In the genomic region with DNA sequence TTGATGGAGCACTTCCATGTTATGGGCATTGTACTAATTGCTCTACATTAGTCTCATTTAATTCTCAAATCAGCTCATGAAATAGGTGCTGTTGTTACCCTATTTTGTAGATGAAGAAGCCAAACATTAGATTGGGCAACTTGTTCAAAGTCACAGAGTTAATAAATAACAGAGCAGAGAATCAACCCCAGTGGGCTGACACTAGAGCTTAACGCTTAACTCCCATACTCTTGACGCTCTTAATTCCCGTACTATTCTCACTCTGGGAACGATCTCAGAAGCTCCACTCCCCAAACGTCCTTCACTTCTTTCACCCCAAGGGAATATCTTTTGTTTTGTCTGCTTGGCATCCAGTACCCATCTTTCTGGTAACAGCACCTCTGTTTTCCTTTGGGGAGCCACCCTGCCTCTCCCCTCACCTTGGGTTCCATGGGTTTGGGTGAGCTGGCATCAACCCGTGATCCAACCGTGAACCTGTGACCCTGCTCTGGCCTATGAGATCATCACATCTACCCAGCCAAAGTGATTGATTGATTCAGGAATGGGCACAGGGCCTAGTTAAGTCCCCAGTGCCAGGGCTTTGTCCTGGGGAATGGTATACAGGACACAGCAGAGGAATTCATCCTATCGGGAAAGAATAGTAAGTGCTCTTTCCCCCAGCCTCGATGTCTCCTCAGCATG, we compare ENCODE assay signal across 1 cellular context.
TF ChIP-seq lines count a peak whose summit lies in the region.

No MANE protein-coding gene starts in this region.

TF ChIP-seq in GM23338, 12 proteins besides CTCF, POLR2A, EP300 and RAD21:
- TF ChIP-seq, protein P1, sequence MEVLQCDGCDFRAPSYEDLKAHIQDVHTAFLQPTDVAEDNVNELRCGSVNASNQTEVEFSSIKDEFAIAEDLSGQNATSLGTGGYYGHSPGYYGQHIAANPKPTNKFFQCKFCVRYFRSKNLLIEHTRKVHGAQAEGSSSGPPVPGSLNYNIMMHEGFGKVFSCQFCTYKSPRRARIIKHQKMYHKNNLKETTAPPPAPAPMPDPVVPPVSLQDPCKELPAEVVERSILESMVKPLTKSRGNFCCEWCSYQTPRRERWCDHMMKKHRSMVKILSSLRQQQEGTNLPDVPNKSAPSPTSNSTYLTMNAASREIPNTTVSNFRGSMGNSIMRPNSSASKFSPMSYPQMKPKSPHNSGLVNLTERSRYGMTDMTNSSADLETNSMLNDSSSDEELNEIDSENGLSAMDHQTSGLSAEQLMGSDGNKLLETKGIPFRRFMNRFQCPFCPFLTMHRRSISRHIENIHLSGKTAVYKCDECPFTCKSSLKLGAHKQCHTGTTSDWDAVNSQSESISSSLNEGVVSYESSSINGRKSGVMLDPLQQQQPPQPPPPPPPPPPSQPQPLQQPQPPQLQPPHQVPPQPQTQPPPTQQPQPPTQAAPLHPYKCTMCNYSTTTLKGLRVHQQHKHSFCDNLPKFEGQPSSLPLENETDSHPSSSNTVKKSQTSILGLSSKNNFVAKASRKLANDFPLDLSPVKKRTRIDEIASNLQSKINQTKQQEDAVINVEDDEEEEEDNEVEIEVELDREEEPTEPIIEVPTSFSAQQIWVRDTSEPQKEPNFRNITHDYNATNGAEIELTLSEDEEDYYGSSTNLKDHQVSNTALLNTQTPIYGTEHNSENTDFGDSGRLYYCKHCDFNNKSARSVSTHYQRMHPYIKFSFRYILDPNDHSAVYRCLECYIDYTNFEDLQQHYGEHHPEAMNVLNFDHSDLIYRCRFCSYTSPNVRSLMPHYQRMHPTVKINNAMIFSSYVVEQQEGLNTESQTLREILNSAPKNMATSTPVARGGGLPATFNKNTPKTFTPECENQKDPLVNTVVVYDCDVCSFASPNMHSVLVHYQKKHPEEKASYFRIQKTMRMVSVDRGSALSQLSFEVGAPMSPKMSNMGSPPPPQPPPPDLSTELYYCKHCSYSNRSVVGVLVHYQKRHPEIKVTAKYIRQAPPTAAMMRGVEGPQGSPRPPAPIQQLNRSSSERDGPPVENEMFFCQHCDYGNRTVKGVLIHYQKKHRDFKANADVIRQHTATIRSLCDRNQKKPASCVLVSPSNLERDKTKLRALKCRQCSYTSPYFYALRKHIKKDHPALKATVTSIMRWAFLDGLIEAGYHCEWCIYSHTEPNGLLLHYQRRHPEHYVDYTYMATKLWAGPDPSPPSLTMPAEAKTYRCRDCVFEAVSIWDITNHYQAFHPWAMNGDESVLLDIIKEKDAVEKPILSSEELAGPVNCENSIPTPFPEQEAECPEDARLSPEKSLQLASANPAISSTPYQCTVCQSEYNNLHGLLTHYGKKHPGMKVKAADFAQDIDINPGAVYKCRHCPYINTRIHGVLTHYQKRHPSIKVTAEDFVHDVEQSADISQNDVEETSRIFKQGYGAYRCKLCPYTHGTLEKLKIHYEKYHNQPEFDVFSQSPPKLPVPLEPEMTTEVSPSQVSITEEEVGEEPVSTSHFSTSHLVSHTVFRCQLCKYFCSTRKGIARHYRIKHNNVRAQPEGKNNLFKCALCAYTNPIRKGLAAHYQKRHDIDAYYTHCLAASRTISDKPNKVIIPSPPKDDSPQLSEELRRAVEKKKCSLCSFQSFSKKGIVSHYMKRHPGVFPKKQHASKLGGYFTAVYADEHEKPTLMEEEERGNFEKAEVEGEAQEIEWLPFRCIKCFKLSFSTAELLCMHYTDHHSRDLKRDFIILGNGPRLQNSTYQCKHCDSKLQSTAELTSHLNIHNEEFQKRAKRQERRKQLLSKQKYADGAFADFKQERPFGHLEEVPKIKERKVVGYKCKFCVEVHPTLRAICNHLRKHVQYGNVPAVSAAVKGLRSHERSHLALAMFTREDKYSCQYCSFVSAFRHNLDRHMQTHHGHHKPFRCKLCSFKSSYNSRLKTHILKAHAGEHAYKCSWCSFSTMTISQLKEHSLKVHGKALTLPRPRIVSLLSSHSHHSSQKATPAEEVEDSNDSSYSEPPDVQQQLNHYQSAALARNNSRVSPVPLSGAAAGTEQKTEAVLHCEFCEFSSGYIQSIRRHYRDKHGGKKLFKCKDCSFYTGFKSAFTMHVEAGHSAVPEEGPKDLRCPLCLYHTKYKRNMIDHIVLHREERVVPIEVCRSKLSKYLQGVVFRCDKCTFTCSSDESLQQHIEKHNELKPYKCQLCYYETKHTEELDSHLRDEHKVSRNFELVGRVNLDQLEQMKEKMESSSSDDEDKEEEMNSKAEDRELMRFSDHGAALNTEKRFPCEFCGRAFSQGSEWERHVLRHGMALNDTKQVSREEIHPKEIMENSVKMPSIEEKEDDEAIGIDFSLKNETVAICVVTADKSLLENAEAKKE (CRISPR knock-in tag; IDR thresholded peaks at IDR 0.05), result no peak
